In genomic region chr6:149904661-149905370, GRCh38 we compare ENCODE assay signal across 1 cellular context.
TF ChIP-seq lines count a peak whose summit lies in the region.

No MANE protein-coding gene starts in this region.

TF ChIP-seq in K562, 482 proteins besides CTCF, POLR2A, EP300 and RAD21:
- TF ChIP-seq, protein P1, sequence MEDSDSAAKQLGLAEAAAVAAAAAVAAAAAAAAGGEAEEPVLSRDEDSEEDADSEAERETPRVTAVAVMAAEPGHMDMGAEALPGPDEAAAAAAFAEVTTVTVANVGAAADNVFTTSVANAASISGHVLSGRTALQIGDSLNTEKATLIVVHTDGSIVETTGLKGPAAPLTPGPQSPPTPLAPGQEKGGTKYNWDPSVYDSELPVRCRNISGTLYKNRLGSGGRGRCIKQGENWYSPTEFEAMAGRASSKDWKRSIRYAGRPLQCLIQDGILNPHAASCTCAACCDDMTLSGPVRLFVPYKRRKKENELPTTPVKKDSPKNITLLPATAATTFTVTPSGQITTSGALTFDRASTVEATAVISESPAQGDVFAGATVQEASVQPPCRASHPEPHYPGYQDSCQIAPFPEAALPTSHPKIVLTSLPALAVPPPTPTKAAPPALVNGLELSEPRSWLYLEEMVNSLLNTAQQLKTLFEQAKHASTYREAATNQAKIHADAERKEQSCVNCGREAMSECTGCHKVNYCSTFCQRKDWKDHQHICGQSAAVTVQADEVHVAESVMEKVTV (CRISPR knock-in tag; IDR thresholded peaks at IDR 0.05), result no peak
- TF ChIP-seq TCF7L2 (IDR thresholded peaks at IDR 0.05; ENCODE audit: low read depth, low read length) (no peak), VEZF1 (CRISPR knock-in tag; IDR thresholded peaks at IDR 0.05) (no peak), COPS2 (conservative IDR thresholded peaks at IDR 0.05) (no peak), ZNF41 (CRISPR knock-in tag; conservative IDR thresholded peaks at IDR 0.05) (no peak)
- TF ChIP-seq, protein P2, sequence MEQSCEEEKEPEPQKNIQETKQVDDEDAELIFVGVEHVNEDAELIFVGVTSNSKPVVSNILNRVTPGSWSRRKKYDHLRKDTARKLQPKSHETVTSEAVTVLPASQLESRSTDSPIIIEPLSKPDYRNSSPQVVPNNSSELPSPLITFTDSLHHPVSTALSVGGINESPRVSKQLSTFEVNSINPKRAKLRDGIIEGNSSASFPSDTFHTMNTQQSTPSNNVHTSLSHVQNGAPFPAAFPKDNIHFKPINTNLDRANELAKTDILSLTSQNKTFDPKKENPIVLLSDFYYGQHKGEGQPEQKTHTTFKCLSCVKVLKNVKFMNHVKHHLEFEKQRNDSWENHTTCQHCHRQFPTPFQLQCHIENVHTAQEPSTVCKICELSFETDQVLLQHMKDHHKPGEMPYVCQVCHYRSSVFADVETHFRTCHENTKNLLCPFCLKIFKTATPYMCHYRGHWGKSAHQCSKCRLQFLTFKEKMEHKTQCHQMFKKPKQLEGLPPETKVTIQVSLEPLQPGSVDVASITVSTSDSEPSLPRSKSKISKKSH (CRISPR knock-in tag; IDR thresholded peaks at IDR 0.05), result no peak
- TF ChIP-seq, protein P3, sequence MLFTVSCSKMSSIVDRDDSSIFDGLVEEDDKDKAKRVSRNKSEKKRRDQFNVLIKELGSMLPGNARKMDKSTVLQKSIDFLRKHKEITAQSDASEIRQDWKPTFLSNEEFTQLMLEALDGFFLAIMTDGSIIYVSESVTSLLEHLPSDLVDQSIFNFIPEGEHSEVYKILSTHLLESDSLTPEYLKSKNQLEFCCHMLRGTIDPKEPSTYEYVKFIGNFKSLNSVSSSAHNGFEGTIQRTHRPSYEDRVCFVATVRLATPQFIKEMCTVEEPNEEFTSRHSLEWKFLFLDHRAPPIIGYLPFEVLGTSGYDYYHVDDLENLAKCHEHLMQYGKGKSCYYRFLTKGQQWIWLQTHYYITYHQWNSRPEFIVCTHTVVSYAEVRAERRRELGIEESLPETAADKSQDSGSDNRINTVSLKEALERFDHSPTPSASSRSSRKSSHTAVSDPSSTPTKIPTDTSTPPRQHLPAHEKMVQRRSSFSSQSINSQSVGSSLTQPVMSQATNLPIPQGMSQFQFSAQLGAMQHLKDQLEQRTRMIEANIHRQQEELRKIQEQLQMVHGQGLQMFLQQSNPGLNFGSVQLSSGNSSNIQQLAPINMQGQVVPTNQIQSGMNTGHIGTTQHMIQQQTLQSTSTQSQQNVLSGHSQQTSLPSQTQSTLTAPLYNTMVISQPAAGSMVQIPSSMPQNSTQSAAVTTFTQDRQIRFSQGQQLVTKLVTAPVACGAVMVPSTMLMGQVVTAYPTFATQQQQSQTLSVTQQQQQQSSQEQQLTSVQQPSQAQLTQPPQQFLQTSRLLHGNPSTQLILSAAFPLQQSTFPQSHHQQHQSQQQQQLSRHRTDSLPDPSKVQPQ (CRISPR knock-in tag; IDR thresholded peaks at IDR 0.05; ENCODE audit: borderline replicate concordance), result no peak
